Comparison of ENCODE assay signal across 21 cellular contexts in genomic region chr1:41842282-41842681, GRCh38.
"Had no signal": no experiment of that assay in that cellular context is flagged by ENCODE, and none has a peak within 500 bp of the region (broad histone marks: within the 10 kb centered on the region; RNA-seq: fewer than 3 reads in every experiment).

No MANE protein-coding gene starts in this region.

- H3K27me3 Mint-ChIP-seq: activated CD4-positive, alpha-beta memory T cell treated with anti-CD3 and anti-CD28 coated beads for 36 hours; activated naive CD8-positive, alpha-beta T cell treated with anti-CD3 and anti-CD28 coated beads, Interleukin-2, amount 10 ng/mL, durations not matched to agents 7 days and 5 days; activated T-helper 17 cell treated with anti-CD3 and anti-CD28 coated beads, Interleukin-2, amount 50 U/mL, for 72 hours; naive thymus-derived CD8-positive, alpha-beta T cell had no signal

- H3K9me3 ChIP-seq: breast epithelium, esophagus muscularis mucosa, gastroesophageal sphincter, neutrophil, thoracic aorta, upper lobe of left lung had no signal

- H3K36me3 Mint-ChIP-seq: memory B cell; stimulated activated effector memory CD8-positive, alpha-beta T cell treated with anti-CD3 and anti-CD28 coated beads, Interleukin-12 subunit alpha, Interleukin-12 subunit beta, amount 100 ng/mL, for 72 hours had no signal

- H3K4me1 ChIP-seq: breast epithelium, esophagus muscularis mucosa, gastroesophageal sphincter had no signal

- H3K27me3 ChIP-seq: breast epithelium, esophagus muscularis mucosa, gastroesophageal sphincter, neutrophil, upper lobe of left lung had no signal

- H3K27ac Mint-ChIP-seq: activated CD4-positive, alpha-beta memory T cell treated with anti-CD3 and anti-CD28 coated beads for 36 hours; activated naive CD8-positive, alpha-beta T cell treated with anti-CD3 and anti-CD28 coated beads, Interleukin-2, amount 10 ng/mL, durations not matched to agents 7 days and 5 days; activated T-helper 17 cell treated with anti-CD3 and anti-CD28 coated beads, Interleukin-2, amount 50 U/mL, for 72 hours; memory B cell; naive thymus-derived CD8-positive, alpha-beta T cell; stimulated activated effector memory CD8-positive, alpha-beta T cell treated with anti-CD3 and anti-CD28 coated beads, Interleukin-12 subunit alpha, Interleukin-12 subunit beta, amount 100 ng/mL, for 72 hours; T-helper 2 cell treated with Interferon-gamma antibody and Interleukin-4, amounts not matched to agents 5 μg/mL and 100 μg/mL, for 36 hours had no signal

- ATAC-seq: activated T-helper 17 cell treated with anti-CD3 and anti-CD28 coated beads, Interleukin-2, amount 50 U/mL, for 72 hours; gastroesophageal sphincter; naive thymus-derived CD8-positive, alpha-beta T cell; sciatic nerve; stimulated activated effector memory CD8-positive, alpha-beta T cell treated with anti-CD3 and anti-CD28 coated beads, Interleukin-12 subunit alpha, Interleukin-12 subunit beta, amount 100 ng/mL, for 72 hours had no signal

- H3K4me3 Mint-ChIP-seq: activated CD4-positive, alpha-beta memory T cell treated with anti-CD3 and anti-CD28 coated beads for 36 hours; activated naive CD8-positive, alpha-beta T cell treated with anti-CD3 and anti-CD28 coated beads, Interleukin-2, amount 10 ng/mL, durations not matched to agents 7 days and 5 days; activated T-helper 17 cell treated with anti-CD3 and anti-CD28 coated beads, Interleukin-2, amount 50 U/mL, for 72 hours; memory B cell; naive thymus-derived CD8-positive, alpha-beta T cell; stimulated activated effector memory CD8-positive, alpha-beta T cell treated with anti-CD3 and anti-CD28 coated beads, Interleukin-12 subunit alpha, Interleukin-12 subunit beta, amount 100 ng/mL, for 72 hours; T-helper 2 cell treated with Interferon-gamma antibody and Interleukin-4, amounts not matched to agents 5 μg/mL and 100 μg/mL, for 36 hours had no signal

- H3K36me3 ChIP-seq: breast epithelium, esophagus muscularis mucosa, gastroesophageal sphincter, neutrophil, thoracic aorta, upper lobe of left lung had no signal

- DNase-seq: activated CD4-positive, alpha-beta memory T cell treated with anti-CD3 and anti-CD28 coated beads for 36 hours; activated CD4-positive, alpha-beta T cell treated with anti-CD3 and anti-CD28 coated beads for 4 hours; activated naive CD4-positive, alpha-beta T cell treated with Interleukin-2 at 50 U/mL for 16 hours; activated naive CD8-positive, alpha-beta T cell treated with anti-CD3 and anti-CD28 coated beads, Interleukin-2, amount 10 ng/mL, durations not matched to agents 7 days and 5 days; activated T-cell treated with anti-CD3 and anti-CD28 coated beads, Interleukin-2, amount 50 U/mL, for 1 hour; cerebellar nuclear complex; effector CD4-positive, alpha-beta T cell; naive thymus-derived CD8-positive, alpha-beta T cell; stimulated activated CD4-positive, alpha-beta T cell treated with anti-CD3 and anti-CD28 coated beads, Interleukin-4, amount 100 ng/mL, for 24 hours; upper lobe of left lung had no signal

- H3K4me3 ChIP-seq: breast epithelium, esophagus muscularis mucosa, gastroesophageal sphincter, thoracic aorta, upper lobe of left lung had no signal

- H2AFZ ChIP-seq: parathyroid adenoma had no signal

- H3K27ac ChIP-seq: breast epithelium, esophagus muscularis mucosa, gastroesophageal sphincter, neutrophil, parathyroid adenoma, thoracic aorta, upper lobe of left lung had no signal

- H3K9ac ChIP-seq: parathyroid adenoma had no signal

- H3K9me3 Mint-ChIP-seq: activated CD4-positive, alpha-beta memory T cell treated with anti-CD3 and anti-CD28 coated beads for 36 hours; activated naive CD8-positive, alpha-beta T cell treated with anti-CD3 and anti-CD28 coated beads, Interleukin-2, amount 10 ng/mL, durations not matched to agents 7 days and 5 days; activated T-helper 17 cell treated with anti-CD3 and anti-CD28 coated beads, Interleukin-2, amount 50 U/mL, for 72 hours; memory B cell; naive thymus-derived CD8-positive, alpha-beta T cell; stimulated activated effector memory CD8-positive, alpha-beta T cell treated with anti-CD3 and anti-CD28 coated beads, Interleukin-12 subunit alpha, Interleukin-12 subunit beta, amount 100 ng/mL, for 72 hours; T-helper 2 cell treated with Interferon-gamma antibody and Interleukin-4, amounts not matched to agents 5 μg/mL and 100 μg/mL, for 36 hours had no signal
